Comparison of ENCODE assay signal across 1 cellular context in the genomic region with DNA sequence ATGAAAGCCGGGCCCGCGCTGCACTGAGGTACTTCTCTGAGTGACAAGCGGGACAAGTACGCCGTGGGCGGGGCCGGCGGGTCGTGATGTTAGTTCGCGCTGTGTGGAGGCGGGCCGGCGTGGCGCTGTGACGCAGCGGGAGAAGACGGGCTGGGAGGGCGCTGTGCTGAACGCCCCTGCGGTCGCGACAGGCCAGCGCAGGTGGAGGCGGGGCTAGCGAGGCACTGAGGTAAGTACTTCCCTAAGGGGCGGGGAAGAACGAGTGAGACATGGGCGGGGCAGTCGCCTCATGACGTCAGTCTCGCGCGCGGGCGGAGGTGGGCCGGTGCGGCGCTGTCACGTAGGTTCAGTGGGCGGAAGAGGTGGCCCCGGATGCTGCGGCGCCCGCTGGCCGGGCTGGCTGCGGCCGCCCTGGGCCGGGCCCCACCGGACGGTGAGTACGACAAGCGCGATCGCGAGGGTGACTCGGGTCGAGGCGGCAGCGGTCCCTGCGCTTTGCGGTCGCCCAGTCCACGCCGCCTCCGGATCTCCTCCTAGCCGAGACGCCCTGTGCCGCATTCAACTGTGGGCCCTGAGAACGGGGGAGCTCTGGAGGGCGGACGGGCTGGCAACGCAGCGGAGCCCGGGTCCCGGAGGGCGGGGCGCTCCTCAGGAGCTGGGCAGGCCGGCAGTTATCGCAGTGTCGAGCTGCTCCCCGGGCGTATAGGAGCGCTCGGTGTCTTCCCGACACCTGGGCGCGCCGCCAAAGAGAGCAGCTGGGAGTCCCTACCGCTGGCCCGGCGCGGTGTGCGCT.
TF ChIP-seq lines count a peak whose summit lies in the region.

A gene with protein sequence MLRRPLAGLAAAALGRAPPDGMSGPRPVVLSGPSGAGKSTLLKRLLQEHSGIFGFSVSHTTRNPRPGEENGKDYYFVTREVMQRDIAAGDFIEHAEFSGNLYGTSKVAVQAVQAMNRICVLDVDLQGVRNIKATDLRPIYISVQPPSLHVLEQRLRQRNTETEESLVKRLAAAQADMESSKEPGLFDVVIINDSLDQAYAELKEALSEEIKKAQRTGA (plus strand): TSS at position 349 of the 793 bp plus-strand sequence. CDS start 24 bp downstream, at position 373.

TF ChIP-seq in HepG2, 621 proteins besides CTCF, POLR2A, EP300 and RAD21 (continued from another document and continues in another):
- TF ChIP-seq, protein P1, sequence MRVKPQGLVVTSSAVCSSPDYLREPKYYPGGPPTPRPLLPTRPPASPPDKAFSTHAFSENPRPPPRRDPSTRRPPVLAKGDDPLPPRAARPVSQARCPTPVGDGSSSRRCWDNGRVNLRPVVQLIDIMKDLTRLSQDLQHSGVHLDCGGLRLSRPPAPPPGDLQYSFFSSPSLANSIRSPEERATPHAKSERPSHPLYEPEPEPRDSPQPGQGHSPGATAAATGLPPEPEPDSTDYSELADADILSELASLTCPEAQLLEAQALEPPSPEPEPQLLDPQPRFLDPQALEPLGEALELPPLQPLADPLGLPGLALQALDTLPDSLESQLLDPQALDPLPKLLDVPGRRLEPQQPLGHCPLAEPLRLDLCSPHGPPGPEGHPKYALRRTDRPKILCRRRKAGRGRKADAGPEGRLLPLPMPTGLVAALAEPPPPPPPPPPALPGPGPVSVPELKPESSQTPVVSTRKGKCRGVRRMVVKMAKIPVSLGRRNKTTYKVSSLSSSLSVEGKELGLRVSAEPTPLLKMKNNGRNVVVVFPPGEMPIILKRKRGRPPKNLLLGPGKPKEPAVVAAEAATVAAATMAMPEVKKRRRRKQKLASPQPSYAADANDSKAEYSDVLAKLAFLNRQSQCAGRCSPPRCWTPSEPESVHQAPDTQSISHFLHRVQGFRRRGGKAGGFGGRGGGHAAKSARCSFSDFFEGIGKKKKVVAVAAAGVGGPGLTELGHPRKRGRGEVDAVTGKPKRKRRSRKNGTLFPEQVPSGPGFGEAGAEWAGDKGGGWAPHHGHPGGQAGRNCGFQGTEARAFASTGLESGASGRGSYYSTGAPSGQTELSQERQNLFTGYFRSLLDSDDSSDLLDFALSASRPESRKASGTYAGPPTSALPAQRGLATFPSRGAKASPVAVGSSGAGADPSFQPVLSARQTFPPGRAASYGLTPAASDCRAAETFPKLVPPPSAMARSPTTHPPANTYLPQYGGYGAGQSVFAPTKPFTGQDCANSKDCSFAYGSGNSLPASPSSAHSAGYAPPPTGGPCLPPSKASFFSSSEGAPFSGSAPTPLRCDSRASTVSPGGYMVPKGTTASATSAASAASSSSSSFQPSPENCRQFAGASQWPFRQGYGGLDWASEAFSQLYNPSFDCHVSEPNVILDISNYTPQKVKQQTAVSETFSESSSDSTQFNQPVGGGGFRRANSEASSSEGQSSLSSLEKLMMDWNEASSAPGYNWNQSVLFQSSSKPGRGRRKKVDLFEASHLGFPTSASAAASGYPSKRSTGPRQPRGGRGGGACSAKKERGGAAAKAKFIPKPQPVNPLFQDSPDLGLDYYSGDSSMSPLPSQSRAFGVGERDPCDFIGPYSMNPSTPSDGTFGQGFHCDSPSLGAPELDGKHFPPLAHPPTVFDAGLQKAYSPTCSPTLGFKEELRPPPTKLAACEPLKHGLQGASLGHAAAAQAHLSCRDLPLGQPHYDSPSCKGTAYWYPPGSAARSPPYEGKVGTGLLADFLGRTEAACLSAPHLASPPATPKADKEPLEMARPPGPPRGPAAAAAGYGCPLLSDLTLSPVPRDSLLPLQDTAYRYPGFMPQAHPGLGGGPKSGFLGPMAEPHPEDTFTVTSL (CRISPR knock-in tag; IDR thresholded peaks at IDR 0.05; ENCODE audit: borderline replicate concordance) = no peak
- TF ChIP-seq DR1 (CRISPR knock-in tag; IDR thresholded peaks at IDR 0.05) (peak; percentile 26; the same call in 1 of the 2 replicates), ZSCAN12 (CRISPR knock-in tag; IDR thresholded peaks at IDR 0.05) (no peak), HMG20A (CRISPR knock-in tag; IDR thresholded peaks at IDR 0.05; ENCODE audit: borderline replicate concordance) (peak; percentile 24; the same call in 1 of the 2 replicates), ZNF354B (CRISPR knock-in tag; IDR thresholded peaks at IDR 0.05) (no peak), WIZ (CRISPR knock-in tag; IDR thresholded peaks at IDR 0.05) (no peak), ZFP36 (IDR thresholded peaks at IDR 0.05; ENCODE audit: borderline replicate concordance, low read depth, low read length, partially characterized antibody) (no peak), GTF3A (CRISPR knock-in tag; conservative IDR thresholded peaks at IDR 0.05) (no peak; the same call in 1 of the 2 replicates), FOXC1 (CRISPR knock-in tag; IDR thresholded peaks at IDR 0.05; ENCODE audit: borderline replicate concordance) (peak; percentile 63; the same call in 1 of the 2 replicates), ZNF570 (CRISPR knock-in tag; IDR thresholded peaks at IDR 0.05; ENCODE audit: borderline replicate concordance) (no peak), ZNF232 (CRISPR knock-in tag; IDR thresholded peaks at IDR 0.05; ENCODE audit: borderline replicate concordance) (no peak), ZNF251 (CRISPR knock-in tag; IDR thresholded peaks at IDR 0.05) (0 out of 2 replicates have a peak, but pooled peaks have one; percentile 6), XRCC5 (optimal IDR thresholded peaks at IDR 0.05; ENCODE audit: low read length) (peak; percentile 39), ATRX (CRISPR knock-in tag; IDR thresholded peaks at IDR 0.05; ENCODE audit: borderline replicate concordance) (no peak), SRF (IDR thresholded peaks at IDR 0.05; ENCODE audit: low read depth, low read length) (no peak), TP53 (CRISPR knock-in tag; conservative IDR thresholded peaks at IDR 0.05) (no peak), PAF1 (CRISPR knock-in tag; IDR thresholded peaks at IDR 0.05) (no peak), POLR2AphosphoS5 (IDR thresholded peaks at IDR 0.05; ENCODE audit: low read depth, low read length) (peak; percentile 58), NR2C2 (CRISPR knock-in tag; IDR thresholded peaks at IDR 0.05; ENCODE audit: borderline replicate concordance) (peak; percentile 70), GATA4 (IDR thresholded peaks at IDR 0.05; ENCODE audit: borderline replicate concordance, low read depth) (no peak), U2AF1 (optimal IDR thresholded peaks at IDR 0.05; ENCODE audit: low read depth, low read length) (peak; percentile 72), HIVEP1 (CRISPR knock-in tag; IDR thresholded peaks at IDR 0.05) (peak; percentile 11; the same call in 1 of the 2 replicates), ZNF879 (CRISPR knock-in tag; IDR thresholded peaks at IDR 0.05) (no peak), ZBTB20 (CRISPR knock-in tag; IDR thresholded peaks at IDR 0.05; ENCODE audit: borderline replicate concordance, low read depth) (no peak), CBX1 (IDR thresholded peaks at IDR 0.05; ENCODE audit: low read depth) (no peak), ZNF432 (CRISPR knock-in tag; IDR thresholded peaks at IDR 0.05; ENCODE audit: borderline replicate concordance) (no peak), ZSCAN30 (CRISPR knock-in tag; IDR thresholded peaks at IDR 0.05) (no peak), ZNF547 (CRISPR knock-in tag; IDR thresholded peaks at IDR 0.05) (no peak; the same call in 1 of the 2 replicates)
- TF ChIP-seq, protein P2, sequence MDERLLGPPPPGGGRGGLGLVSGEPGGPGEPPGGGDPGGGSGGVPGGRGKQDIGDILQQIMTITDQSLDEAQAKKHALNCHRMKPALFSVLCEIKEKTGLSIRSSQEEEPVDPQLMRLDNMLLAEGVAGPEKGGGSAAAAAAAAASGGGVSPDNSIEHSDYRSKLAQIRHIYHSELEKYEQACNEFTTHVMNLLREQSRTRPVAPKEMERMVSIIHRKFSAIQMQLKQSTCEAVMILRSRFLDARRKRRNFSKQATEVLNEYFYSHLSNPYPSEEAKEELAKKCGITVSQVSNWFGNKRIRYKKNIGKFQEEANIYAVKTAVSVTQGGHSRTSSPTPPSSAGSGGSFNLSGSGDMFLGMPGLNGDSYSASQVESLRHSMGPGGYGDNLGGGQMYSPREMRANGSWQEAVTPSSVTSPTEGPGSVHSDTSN (CRISPR knock-in tag; IDR thresholded peaks at IDR 0.05) = peak; percentile 81
- TF ChIP-seq, protein P3, sequence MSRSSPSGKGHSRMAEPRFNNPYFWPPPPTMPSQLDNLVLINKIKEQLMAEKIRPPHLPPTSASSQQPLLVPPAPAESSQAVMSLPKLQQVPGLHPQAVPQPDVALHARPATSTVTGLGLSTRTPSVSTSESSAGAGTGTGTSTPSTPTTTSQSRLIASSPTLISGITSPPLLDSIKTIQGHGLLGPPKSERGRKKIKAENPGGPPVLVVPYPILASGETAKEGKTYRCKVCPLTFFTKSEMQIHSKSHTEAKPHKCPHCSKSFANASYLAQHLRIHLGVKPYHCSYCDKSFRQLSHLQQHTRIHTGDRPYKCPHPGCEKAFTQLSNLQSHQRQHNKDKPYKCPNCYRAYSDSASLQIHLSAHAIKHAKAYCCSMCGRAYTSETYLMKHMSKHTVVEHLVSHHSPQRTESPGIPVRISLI (CRISPR knock-in tag; IDR thresholded peaks at IDR 0.05; ENCODE audit: borderline replicate concordance) = no peak
- TF ChIP-seq, protein P4, sequence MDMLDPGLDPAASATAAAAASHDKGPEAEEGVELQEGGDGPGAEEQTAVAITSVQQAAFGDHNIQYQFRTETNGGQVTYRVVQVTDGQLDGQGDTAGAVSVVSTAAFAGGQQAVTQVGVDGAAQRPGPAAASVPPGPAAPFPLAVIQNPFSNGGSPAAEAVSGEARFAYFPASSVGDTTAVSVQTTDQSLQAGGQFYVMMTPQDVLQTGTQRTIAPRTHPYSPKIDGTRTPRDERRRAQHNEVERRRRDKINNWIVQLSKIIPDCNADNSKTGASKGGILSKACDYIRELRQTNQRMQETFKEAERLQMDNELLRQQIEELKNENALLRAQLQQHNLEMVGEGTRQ (IDR thresholded peaks at IDR 0.05; ENCODE audit: low read depth, low read length) = no peak
- TF ChIP-seq, protein P4 (CRISPR knock-in tag; IDR thresholded peaks at IDR 0.05; ENCODE audit: borderline replicate concordance) = no peak; the same call in 1 of the 2 replicates
- TF ChIP-seq, protein P5, sequence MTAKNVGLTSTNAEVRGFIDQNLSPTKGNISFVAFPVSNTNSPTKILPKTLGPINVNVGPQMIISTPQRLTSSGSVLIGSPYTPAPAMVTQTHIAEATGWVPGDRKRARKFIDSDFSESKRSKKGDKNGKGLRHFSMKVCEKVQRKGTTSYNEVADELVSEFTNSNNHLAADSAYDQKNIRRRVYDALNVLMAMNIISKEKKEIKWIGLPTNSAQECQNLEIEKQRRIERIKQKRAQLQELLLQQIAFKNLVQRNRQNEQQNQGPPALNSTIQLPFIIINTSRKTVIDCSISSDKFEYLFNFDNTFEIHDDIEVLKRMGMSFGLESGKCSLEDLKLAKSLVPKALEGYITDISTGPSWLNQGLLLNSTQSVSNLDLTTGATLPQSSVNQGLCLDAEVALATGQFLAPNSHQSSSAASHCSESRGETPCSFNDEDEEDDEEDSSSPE (CRISPR knock-in tag; IDR thresholded peaks at IDR 0.05) = peak; percentile 82; the same call in 1 of the 2 replicates
- TF ChIP-seq, protein P6, sequence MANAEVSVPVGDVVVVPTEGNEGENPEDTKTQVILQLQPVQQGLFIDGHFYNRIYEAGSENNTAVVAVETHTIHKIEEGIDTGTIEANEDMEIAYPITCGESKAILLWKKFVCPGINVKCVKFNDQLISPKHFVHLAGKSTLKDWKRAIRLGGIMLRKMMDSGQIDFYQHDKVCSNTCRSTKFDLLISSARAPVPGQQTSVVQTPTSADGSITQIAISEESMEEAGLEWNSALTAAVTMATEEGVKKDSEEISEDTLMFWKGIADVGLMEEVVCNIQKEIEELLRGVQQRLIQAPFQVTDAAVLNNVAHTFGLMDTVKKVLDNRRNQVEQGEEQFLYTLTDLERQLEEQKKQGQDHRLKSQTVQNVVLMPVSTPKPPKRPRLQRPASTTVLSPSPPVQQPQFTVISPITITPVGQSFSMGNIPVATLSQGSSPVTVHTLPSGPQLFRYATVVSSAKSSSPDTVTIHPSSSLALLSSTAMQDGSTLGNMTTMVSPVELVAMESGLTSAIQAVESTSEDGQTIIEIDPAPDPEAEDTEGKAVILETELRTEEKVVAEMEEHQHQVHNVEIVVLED (CRISPR knock-in tag; IDR thresholded peaks at IDR 0.05; ENCODE audit: borderline replicate concordance) = peak; percentile 96
- TF ChIP-seq, protein P7, sequence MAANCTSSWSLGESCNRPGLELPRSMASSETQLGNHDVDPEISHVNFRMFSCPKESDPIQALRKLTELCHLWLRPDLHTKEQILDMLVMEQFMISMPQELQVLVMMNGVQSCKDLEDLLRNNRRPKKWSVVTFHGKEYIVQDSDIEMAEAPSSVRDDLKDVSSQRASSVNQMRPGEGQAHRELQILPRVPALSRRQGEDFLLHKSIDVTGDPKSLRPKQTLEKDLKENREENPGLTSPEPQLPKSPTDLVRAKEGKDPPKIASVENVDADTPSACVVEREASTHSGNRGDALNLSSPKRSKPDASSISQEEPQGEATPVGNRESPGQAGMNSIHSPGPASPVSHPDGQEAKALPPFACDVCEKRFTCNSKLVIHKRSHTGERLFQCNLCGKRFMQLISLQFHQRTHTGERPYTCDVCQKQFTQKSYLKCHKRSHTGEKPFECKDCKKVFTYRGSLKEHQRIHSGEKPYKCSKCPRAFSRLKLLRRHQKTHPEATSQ (CRISPR knock-in tag; IDR thresholded peaks at IDR 0.05; ENCODE audit: borderline replicate concordance) = no peak
- TF ChIP-seq, protein P8, sequence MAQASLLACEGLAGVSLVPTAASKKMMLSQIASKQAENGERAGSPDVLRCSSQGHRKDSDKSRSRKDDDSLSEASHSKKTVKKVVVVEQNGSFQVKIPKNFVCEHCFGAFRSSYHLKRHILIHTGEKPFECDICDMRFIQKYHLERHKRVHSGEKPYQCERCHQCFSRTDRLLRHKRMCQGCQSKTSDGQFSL (CRISPR knock-in tag; IDR thresholded peaks at IDR 0.05) = no peak
- TF ChIP-seq, protein P9, sequence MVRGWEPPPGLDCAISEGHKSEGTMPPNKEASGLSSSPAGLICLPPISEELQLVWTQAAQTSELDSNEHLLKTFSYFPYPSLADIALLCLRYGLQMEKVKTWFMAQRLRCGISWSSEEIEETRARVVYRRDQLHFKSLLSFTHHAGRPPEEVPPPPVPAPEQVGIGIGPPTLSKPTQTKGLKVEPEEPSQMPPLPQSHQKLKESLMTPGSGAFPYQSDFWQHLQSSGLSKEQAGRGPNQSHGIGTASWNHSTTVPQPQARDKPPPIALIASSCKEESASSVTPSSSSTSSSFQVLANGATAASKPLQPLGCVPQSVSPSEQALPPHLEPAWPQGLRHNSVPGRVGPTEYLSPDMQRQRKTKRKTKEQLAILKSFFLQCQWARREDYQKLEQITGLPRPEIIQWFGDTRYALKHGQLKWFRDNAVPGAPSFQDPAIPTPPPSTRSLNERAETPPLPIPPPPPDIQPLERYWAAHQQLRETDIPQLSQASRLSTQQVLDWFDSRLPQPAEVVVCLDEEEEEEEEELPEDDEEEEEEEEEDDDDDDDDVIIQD (CRISPR knock-in tag; IDR thresholded peaks at IDR 0.05; ENCODE audit: low read depth) = no peak; the same call in 1 of the 2 replicates
- TF ChIP-seq, protein P10, sequence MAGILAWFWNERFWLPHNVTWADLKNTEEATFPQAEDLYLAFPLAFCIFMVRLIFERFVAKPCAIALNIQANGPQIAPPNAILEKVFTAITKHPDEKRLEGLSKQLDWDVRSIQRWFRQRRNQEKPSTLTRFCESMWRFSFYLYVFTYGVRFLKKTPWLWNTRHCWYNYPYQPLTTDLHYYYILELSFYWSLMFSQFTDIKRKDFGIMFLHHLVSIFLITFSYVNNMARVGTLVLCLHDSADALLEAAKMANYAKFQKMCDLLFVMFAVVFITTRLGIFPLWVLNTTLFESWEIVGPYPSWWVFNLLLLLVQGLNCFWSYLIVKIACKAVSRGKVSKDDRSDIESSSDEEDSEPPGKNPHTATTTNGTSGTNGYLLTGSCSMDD (CRISPR knock-in tag; IDR thresholded peaks at IDR 0.05) = no peak
